ENCODE assay signal across 8 cellular contexts in genomic region chr2:55692740-55693139, GRCh38. TPM values are rescaled to one million over a fixed set of nuclear protein-coding genes. Genes with fewer than 3 reads are reported as not detected.
DNase-seq lines count a peak whose midpoint lies in the region; ATAC-seq and TF ChIP-seq lines count a peak whose summit lies in the region.
"Not testable (repeated sequence)": the region's sequence is repeated elsewhere in the genome, so short reads cannot be mapped to it uniquely, and the experiment has no call there.

No MANE protein-coding gene starts in this region.

- not testable (repeated sequence) for H3K27me3 Mint-ChIP-seq in CD4-positive, CD25-positive, alpha-beta regulatory T cell; activated CD4-positive, alpha-beta T cell treated with anti-CD3 and anti-CD28 coated beads, Interleukin-2, amount 10 ng/mL, durations not matched to agents 24 days and 14 days; central memory CD8-positive, alpha-beta T cell; naive thymus-derived CD8-positive, alpha-beta T cell; stimulated activated naive CD8-positive, alpha-beta T cell treated with anti-CD3 and anti-CD28 coated beads, Interleukin-15, amount 100 ng/mL, for 72 hours

- not testable (repeated sequence) for DNase-seq in CD4-positive, CD25-positive, alpha-beta regulatory T cell; central memory CD8-positive, alpha-beta T cell (ENCODE audit: low spot score in 2 of 2); left ventricle myocardium inferior; naive thymus-derived CD8-positive, alpha-beta T cell; stimulated activated naive CD8-positive, alpha-beta T cell treated with anti-CD3 and anti-CD28 coated beads, Interleukin-15, amount 100 ng/mL, for 72 hours
- peak; percentile 60 for DNase-seq in activated CD4-positive, alpha-beta T cell treated with anti-CD3 and anti-CD28 coated beads, Interleukin-2, amount 10 ng/mL, durations not matched to agents 24 days and 14 days

- peaks cover 10% of the 10 kb centered on the region; the same call in 1 of the 2 replicates for H4K20me1 ChIP-seq in KMS-11 (ENCODE audit: insufficient read depth)

- H3K27ac ChIP-seq in CD4-positive, CD25-positive, alpha-beta regulatory T cell (ENCODE audit: insufficient read depth, low read length, poor library complexity, severe bottlenecking); left ventricle myocardium inferior (replicated peaks): not testable (repeated sequence)
- peak overlapping the region; percentile 57 for H3K27ac ChIP-seq in KMS-11

- ATAC-seq in CD4-positive, CD25-positive, alpha-beta regulatory T cell (ENCODE audit: low read depth in 2 of 2); central memory CD8-positive, alpha-beta T cell (replicated peaks; ENCODE audit: extremely low read depth, poor library complexity, severe bottlenecking); naive thymus-derived CD8-positive, alpha-beta T cell; stimulated activated naive CD8-positive, alpha-beta T cell treated with anti-CD3 and anti-CD28 coated beads, Interleukin-15, amount 100 ng/mL, for 72 hours: not testable (repeated sequence)
- peak; percentile 8 for ATAC-seq in GM21528 (IDR thresholded peaks at IDR 0.05; ENCODE audit: low FRiP score, unreplicated experiment)

- H3K4me3 ChIP-seq in CD4-positive, CD25-positive, alpha-beta regulatory T cell (ENCODE audit: low read depth, low read length) = peak overlapping the region; percentile 95
- H3K4me3 ChIP-seq in KMS-11 (IDR thresholded peaks at IDR 0.05; ENCODE audit: insufficient read depth, low read depth, low read length) (peak overlapping the region; percentile 96), left ventricle myocardium inferior (peak overlapping the region; percentile 77)

- H2AFZ ChIP-seq in KMS-11 (ENCODE audit: low read depth) = 0 out of 2 replicates have a peak overlapping the region, but pooled peaks have one; percentile 66

- peaks cover 31 to 53% (median 33%) of the 10 kb centered on the region in 4 donors for H3K4me1 Mint-ChIP-seq in CD4-positive, CD25-positive, alpha-beta regulatory T cell
- peaks cover 35% of the 10 kb centered on the region for H3K4me1 Mint-ChIP-seq in activated CD4-positive, alpha-beta T cell treated with anti-CD3 and anti-CD28 coated beads, Interleukin-2, amount 10 ng/mL, durations not matched to agents 24 days and 14 days
- peaks cover 19% of the 10 kb centered on the region for H3K4me1 Mint-ChIP-seq in central memory CD8-positive, alpha-beta T cell
- peaks cover 17 to 50% (median 39%) of the 10 kb centered on the region in 4 donors for H3K4me1 Mint-ChIP-seq in naive thymus-derived CD8-positive, alpha-beta T cell
- H3K4me1 Mint-ChIP-seq in stimulated activated naive CD8-positive, alpha-beta T cell treated with anti-CD3 and anti-CD28 coated beads, Interleukin-15, amount 100 ng/mL, for 72 hours = peaks cover 34% of the 10 kb centered on the region

- not testable (repeated sequence) for H3K9me3 Mint-ChIP-seq in CD4-positive, CD25-positive, alpha-beta regulatory T cell; activated CD4-positive, alpha-beta T cell treated with anti-CD3 and anti-CD28 coated beads, Interleukin-2, amount 10 ng/mL, durations not matched to agents 24 days and 14 days; central memory CD8-positive, alpha-beta T cell; naive thymus-derived CD8-positive, alpha-beta T cell; stimulated activated naive CD8-positive, alpha-beta T cell treated with anti-CD3 and anti-CD28 coated beads, Interleukin-15, amount 100 ng/mL, for 72 hours

- H3K27ac Mint-ChIP-seq in CD4-positive, CD25-positive, alpha-beta regulatory T cell = peak overlapping the region; percentile 95 to 98 (median 96)
- peak overlapping the region; percentile 96 for H3K27ac Mint-ChIP-seq in activated CD4-positive, alpha-beta T cell treated with anti-CD3 and anti-CD28 coated beads, Interleukin-2, amount 10 ng/mL, durations not matched to agents 24 days and 14 days
- peak overlapping the region; percentile 99 for H3K27ac Mint-ChIP-seq in central memory CD8-positive, alpha-beta T cell (ENCODE audit: low read depth)
- H3K27ac Mint-ChIP-seq in naive thymus-derived CD8-positive, alpha-beta T cell = peak overlapping the region; percentile 72 to 99 (median 96)
- peak overlapping the region; percentile 93 to 98 for H3K27ac Mint-ChIP-seq in stimulated activated naive CD8-positive, alpha-beta T cell treated with anti-CD3 and anti-CD28 coated beads, Interleukin-15, amount 100 ng/mL, for 72 hours

- POLR2A ChIA-PET in naive thymus-derived CD8-positive, alpha-beta T cell (lab: Charles Lee) = interaction anchor here (1.9 kb wide), 1 partner anchor 75 kb away, joined by 7 read pairs; the partner anchor contains the start of gene PPP4R3B

- H3K27me3 ChIP-seq in CD4-positive, CD25-positive, alpha-beta regulatory T cell (ENCODE audit: control insufficient read depth, insufficient read depth, low read length); KMS-11 (ENCODE audit: insufficient read depth, low read depth); left ventricle myocardium inferior (ENCODE audit: low read depth): not testable (repeated sequence)

- intact Hi-C loops in activated CD4-positive, alpha-beta T cell treated with anti-CD3 and anti-CD28 coated beads, Interleukin-2, amount 10 ng/mL, durations not matched to agents 24 days and 14 days (cut with micrococcal nuclease) = loop anchor here (1.0 to 5.0 kb wide), 6 partner anchors 75 to 1905 kb away; partner anchors contain the start of genes ASB3, CCDC88A, CFAP36 and CLHC1
- intact Hi-C loops in left ventricle myocardium inferior (cut with micrococcal nuclease) = not testable (repeated sequence)

- not testable (repeated sequence) for H3K36me3 Mint-ChIP-seq in CD4-positive, CD25-positive, alpha-beta regulatory T cell
- H3K36me3 Mint-ChIP-seq in activated CD4-positive, alpha-beta T cell treated with anti-CD3 and anti-CD28 coated beads, Interleukin-2, amount 10 ng/mL, durations not matched to agents 24 days and 14 days (ENCODE audit: low read depth) = peaks cover 35% of the 10 kb centered on the region
- peaks cover 10% of the 10 kb centered on the region for H3K36me3 Mint-ChIP-seq in central memory CD8-positive, alpha-beta T cell (ENCODE audit: insufficient read depth)
- H3K36me3 Mint-ChIP-seq in naive thymus-derived CD8-positive, alpha-beta T cell = peaks cover 0 to 20% (median 15%) of the 10 kb centered on the region in 3 donors

- not testable (repeated sequence) for H3K36me3 ChIP-seq in CD4-positive, CD25-positive, alpha-beta regulatory T cell (ENCODE audit: control insufficient read depth, insufficient read depth, low read length); KMS-11 (ENCODE audit: insufficient read depth); left ventricle myocardium inferior

- peak overlapping the region; percentile 80 for H3K9ac ChIP-seq in KMS-11

- H3K4me2 ChIP-seq in KMS-11 = peak overlapping the region; percentile 63

- peaks cover 57% of the 10 kb centered on the region for H3K79me2 ChIP-seq in KMS-11 (ENCODE audit: insufficient read depth, low read depth)

- H3K9me3 ChIP-seq in CD4-positive, CD25-positive, alpha-beta regulatory T cell (ENCODE audit: control insufficient read depth in 2 of 2, low read length in 2 of 2); left ventricle myocardium inferior (replicated peaks): not testable (repeated sequence)

- H3K4me1 ChIP-seq in CD4-positive, CD25-positive, alpha-beta regulatory T cell (ENCODE audit: control insufficient read depth, insufficient read depth, low read length, poor library complexity, severe bottlenecking) = peaks cover 16% of the 10 kb centered on the region
- peaks cover 19% of the 10 kb centered on the region for H3K4me1 ChIP-seq in KMS-11 (ENCODE audit: low read depth, poor library complexity, severe bottlenecking)
- H3K4me1 ChIP-seq in left ventricle myocardium inferior = peaks cover 17% of the 10 kb centered on the region

- H3K4me3 Mint-ChIP-seq in CD4-positive, CD25-positive, alpha-beta regulatory T cell = peak overlapping the region; percentile 93 to 98 (median 96)
- H3K4me3 Mint-ChIP-seq in activated CD4-positive, alpha-beta T cell treated with anti-CD3 and anti-CD28 coated beads, Interleukin-2, amount 10 ng/mL, durations not matched to agents 24 days and 14 days = peak overlapping the region; percentile 98
- H3K4me3 Mint-ChIP-seq in central memory CD8-positive, alpha-beta T cell = peak overlapping the region; percentile 94
- peak overlapping the region; percentile 94 to 98 (median 97) for H3K4me3 Mint-ChIP-seq in naive thymus-derived CD8-positive, alpha-beta T cell
- peak overlapping the region; percentile 88 to 96 for H3K4me3 Mint-ChIP-seq in stimulated activated naive CD8-positive, alpha-beta T cell treated with anti-CD3 and anti-CD28 coated beads, Interleukin-15, amount 100 ng/mL, for 72 hours

- TF ChIP-seq CTCF in KMS-11 (conservative IDR thresholded peaks at IDR 0.05; ENCODE audit: low read depth, low read length); left ventricle myocardium inferior (IDR thresholded peaks at IDR 0.05; ENCODE audit: borderline replicate concordance): not testable (repeated sequence)

RNA-seq across cellular contexts. Expression of gene PNPT1, which starts 0.9 kb away (rescaled TPM):
- 14.3 TPM for total RNA-seq in CD4-positive, CD25-positive, alpha-beta regulatory T cell
- polyA plus RNA-seq in CD4-positive, CD25-positive, alpha-beta regulatory T cell = 10 to 100 TPM; 15.9 to 20.0 (median 17.9) TPM
- 68.1 and 77.9 TPM in 2 replicates for total RNA-seq in activated CD4-positive, alpha-beta T cell treated with anti-CD3 and anti-CD28 coated beads, Interleukin-2, amount 10 ng/mL, durations not matched to agents 24 days and 14 days
- 27.4 TPM for total RNA-seq in left ventricle myocardium inferior
- 10 to 100 TPM; 28.5 to 29.5 TPM for total RNA-seq in naive thymus-derived CD8-positive, alpha-beta T cell
- polyA plus RNA-seq in naive thymus-derived CD8-positive, alpha-beta T cell = 10 to 100 TPM; 21.3 to 26.2 (median 24.1) TPM
